Comparison of ENCODE assay signal across 9 cellular contexts in genomic region chr19:16830679-16831078, GRCh38. TPM values are rescaled to one million over a fixed set of nuclear protein-coding genes. Genes with fewer than 3 reads are reported as not detected.
DNase-seq lines count a peak whose midpoint lies in the region; ATAC-seq, FAIRE-seq and TF ChIP-seq lines count a peak whose summit lies in the region.
"Had no signal": no experiment of that assay in that cellular context is flagged by ENCODE, and none has a peak within 500 bp of the region (broad histone marks: within the 10 kb centered on the region; RNA-seq: fewer than 3 reads in every experiment).

No MANE protein-coding gene starts in this region.

- peak overlapping the region; percentile 83 for H3K27ac Mint-ChIP-seq in activated naive CD8-positive, alpha-beta T cell treated with anti-CD3 and anti-CD28 coated beads for 36 hours

- H3K4me3 ChIP-seq in A549 (peak overlapping the region; percentile 81; the same call in 2 of the 3 replicates), HAP-1 (peak overlapping the region; percentile 71)

- TF ChIP-seq RAD21 in A549 (conservative IDR thresholded peaks at IDR 0.05 in 1 of 2, IDR thresholded peaks at IDR 0.05 in 1 of 2): no peak

- no peak for TF ChIP-seq EP300 in A549 (IDR thresholded peaks at IDR 0.05)

- TF ChIP-seq CTCF in A549 (IDR thresholded peaks at IDR 0.05): no peak

- H3K36me3 Mint-ChIP-seq in activated naive CD8-positive, alpha-beta T cell treated with anti-CD3 and anti-CD28 coated beads for 36 hours: peaks cover 17% of the 10 kb centered on the region

- no peak for TF ChIP-seq POLR2A in A549 (IDR thresholded peaks at IDR 0.05; ENCODE audit: low read length)

- POLR2A ChIA-PET in A549 (lab: Yijun Ruan, JAX): no interaction called here

- H3K9me3 Mint-ChIP-seq in activated naive CD8-positive, alpha-beta T cell treated with anti-CD3 and anti-CD28 coated beads for 36 hours: peaks cover 1% of the 10 kb centered on the region

- H3K4me1 ChIP-seq in A549 (peaks cover 9% of the 10 kb centered on the region), HAP-1 (peaks cover 4% of the 10 kb centered on the region)

- no peaks in the 10 kb centered on the region for H3K27me3 ChIP-seq in HAP-1 (ENCODE audit: low read depth)
- H3K27me3 ChIP-seq: spleen had no signal

- WGBS in A549 (ENCODE audit: missing lambda C conversion rate): 75% methylated on average over 3 of the region's 3 CpGs

- H3K4me2 ChIP-seq in A549: peak overlapping the region; percentile 74

- peak overlapping the region; percentile 82 to 99; a peak in 4 of 6 replicates for H3K27ac ChIP-seq in A549

- H3K36me3 ChIP-seq in HAP-1 (replicated peaks): peaks cover 31% of the 10 kb centered on the region

- H3K9me3 ChIP-seq in A549 (no peaks in the 10 kb centered on the region), HAP-1 (no peaks in the 10 kb centered on the region)
- H3K9me3 ChIP-seq: spleen had no signal

- H3K4me1 Mint-ChIP-seq in activated naive CD8-positive, alpha-beta T cell treated with anti-CD3 and anti-CD28 coated beads for 36 hours: peaks cover 26% of the 10 kb centered on the region

- no peak for ATAC-seq in A549
- ATAC-seq in GM21390 (IDR thresholded peaks at IDR 0.05; ENCODE audit: unreplicated experiment): no peak

- DNase-seq in A549 (ENCODE audit: low read depth in 1 of 2, low spot score in 1 of 2) (no peak), HAP-1 (ENCODE audit: low spot score in 2 of 2) (no peak), iris pigment epithelial cell (ENCODE audit: low read depth) (peak; percentile 71), SHP77 treated with DMSO at 0.1 percent for 48 hours (lab: John Stamatoyannopoulos, UW) (no peak), NCI-H2196 (lab: John Stamatoyannopoulos, UW; ENCODE audit: unreplicated experiment) (no peak), NCI-H1436 (lab: John Stamatoyannopoulos, UW) (no peak)
- no peak for DNase-seq in activated naive CD8-positive, alpha-beta T cell treated with anti-CD3 and anti-CD28 coated beads for 36 hours
- DNase-seq: spleen had no signal

- CTCF ChIA-PET in A549 (lab: Yijun Ruan, JAX): no interaction called here

- FAIRE-seq in A549 (lab: Jason Lieb, UNC): no peak

- in situ Hi-C loops in HAP-1 (cut with MboI; ENCODE audit: low sequenced_read_pairs): no loop called here

- peaks cover 6% of the 10 kb centered on the region for H3K27me3 Mint-ChIP-seq in activated naive CD8-positive, alpha-beta T cell treated with anti-CD3 and anti-CD28 coated beads for 36 hours

- H3K4me3 Mint-ChIP-seq in activated naive CD8-positive, alpha-beta T cell treated with anti-CD3 and anti-CD28 coated beads for 36 hours: peak overlapping the region; percentile 90

TF ChIP-seq in A549, 52 proteins besides CTCF, POLR2A, EP300 and RAD21:
- TF ChIP-seq SREBF2 (IDR thresholded peaks at IDR 0.05) (no peak), MYC (IDR thresholded peaks at IDR 0.05; ENCODE audit: borderline replicate concordance, low read length) (no peak), ZFP36 (IDR thresholded peaks at IDR 0.05; ENCODE audit: borderline replicate concordance, partially characterized antibody) (no peak), POLR2AphosphoS2 (conservative IDR thresholded peaks at IDR 0.05; ENCODE audit: low read length) (no peak), BCL3 (IDR thresholded peaks at IDR 0.05) (no peak), RCOR1 (IDR thresholded peaks at IDR 0.05; ENCODE audit: low read depth, low read length) (no peak), CHD4 (IDR thresholded peaks at IDR 0.05; ENCODE audit: borderline replicate concordance) (no peak), EHF (CRISPR knock-in tag; IDR thresholded peaks at IDR 0.05) (no peak), ESRRA (IDR thresholded peaks at IDR 0.05; ENCODE audit: borderline replicate concordance, low read length) (no peak), E2F6 (IDR thresholded peaks at IDR 0.05; ENCODE audit: borderline replicate concordance, low read depth) (no peak), NR3C1 (IDR thresholded peaks at IDR 0.05) (no peak), RARB (CRISPR knock-in tag; IDR thresholded peaks at IDR 0.05) (no peak), PHF8 (IDR thresholded peaks at IDR 0.05; ENCODE audit: borderline replicate concordance, low read depth) (no peak), CBX2 (IDR thresholded peaks at IDR 0.05; ENCODE audit: borderline replicate concordance, low read depth) (no peak), ZC3H11A (IDR thresholded peaks at IDR 0.05) (no peak), MAX (IDR thresholded peaks at IDR 0.05) (no peak), MAFK (IDR thresholded peaks at IDR 0.05; ENCODE audit: partially characterized antibody) (no peak), TP53 (CRISPR knock-in tag; IDR thresholded peaks at IDR 0.05) (no peak)

RNA-seq across cellular contexts. Expression of gene SIN3B, which starts 1.5 kb away (rescaled TPM):
- polyA plus RNA-seq in A549 (2011; rRNA removed): 12.2 and 14.8 TPM in 2 replicates
- 18.4 and 22.1 TPM in 2 replicates for polyA plus RNA-seq in A549 (2012; cell fraction: cytosol; rRNA removed)
- 111 and 139 TPM in 2 replicates for polyA plus RNA-seq in A549 (2012; cell fraction: nucleus; rRNA removed)
- polyA plus RNA-seq in A549 (2017; fragmentation: RNase III; extraction: RNeasy Plus Mini Kit Qiagen cat#74134 plus additional on column Dnase treatment): 18.9 to 22.4 TPM (median 21.3 TPM) in 3 replicates
- polyA minus RNA-seq in A549 (2011; rRNA and poly(A)+ RNA removed): 15.0 and 17.5 TPM in 2 replicates
- total RNA-seq in activated naive CD8-positive, alpha-beta T cell treated with anti-CD3 and anti-CD28 coated beads for 36 hours: 10 to 100 TPM; 27.4 to 28.6 TPM

RNA-seq across cellular contexts. Expression of gene F2RL3, which starts 58.1 kb away (rescaled TPM):
- polyA plus RNA-seq in A549 (2011; rRNA removed): not detected in 2 replicates
- polyA plus RNA-seq in A549 (2012; cell fraction: cytosol; rRNA removed): not detected in 2 replicates
- not detected in 2 replicates for polyA plus RNA-seq in A549 (2012; cell fraction: nucleus; rRNA removed)
- not detected in 3 replicates for polyA plus RNA-seq in A549 (2017; fragmentation: RNase III; extraction: RNeasy Plus Mini Kit Qiagen cat#74134 plus additional on column Dnase treatment)
- polyA minus RNA-seq in A549 (2011; rRNA and poly(A)+ RNA removed): not detected in 2 replicates
- not detected for total RNA-seq in activated naive CD8-positive, alpha-beta T cell treated with anti-CD3 and anti-CD28 coated beads for 36 hours
